ENCODE assay signal across 18 cellular contexts in the genomic region with DNA sequence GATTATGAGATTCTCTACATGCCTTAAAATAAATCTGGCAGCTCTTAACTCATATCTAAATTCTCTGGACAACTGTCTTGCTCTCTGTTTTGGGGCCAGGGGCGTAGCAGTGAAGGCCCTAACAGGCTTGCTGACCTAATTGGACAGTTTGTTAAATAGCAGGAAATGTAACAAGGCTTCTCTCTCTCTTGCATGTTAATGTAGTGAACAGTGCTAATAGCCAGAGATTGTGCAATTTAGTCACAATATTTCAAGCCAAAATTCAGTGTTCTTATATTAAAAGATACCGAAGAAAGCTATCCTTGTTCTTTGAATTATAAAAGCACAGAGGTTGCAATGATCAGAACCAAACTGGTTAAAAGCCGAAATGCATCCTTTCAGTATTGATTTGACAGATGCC. TPM values are rescaled to one million over a fixed set of nuclear protein-coding genes. Genes with fewer than 3 reads are reported as not detected.
DNase-seq lines count a peak whose midpoint lies in the region; TF ChIP-seq lines count a peak whose summit lies in the region.
"Had no signal": no experiment of that assay in that cellular context is flagged by ENCODE, and none has a peak within 500 bp of the region (broad histone marks: within the 10 kb centered on the region; RNA-seq: fewer than 3 reads in every experiment).

No MANE protein-coding gene starts in this region.

- H3K27ac Mint-ChIP-seq in progenitor cell of endocrine pancreas (no peak overlapping the region), chondrocyte (ENCODE audit: unreplicated experiment) (no peak overlapping the region)
- H3K27ac Mint-ChIP-seq: activated naive CD4-positive, alpha-beta T cell treated with anti-CD3 and anti-CD28 coated beads for 36 hours had no signal

- H3K27me3 Mint-ChIP-seq in progenitor cell of endocrine pancreas (peaks cover 14% of the 10 kb centered on the region), chondrocyte (ENCODE audit: low read depth) (no peaks in the 10 kb centered on the region)

- H3K27me3 ChIP-seq in dorsolateral prefrontal cortex: no peaks in the 10 kb centered on the region
- H3K27me3 ChIP-seq: SJCRH30 had no signal

- intact Hi-C loops in dorsolateral prefrontal cortex (cut with DNase I): loop anchor here in 1 of 2 donors (5.0 to 10.0 kb wide), 2 partner anchors 155 to 342 kb away; no protein-coding TSS in a partner anchor

- peak overlapping the region in 43 of 59 donors; percentile 0 to 91 (median 76) for H3K4me3 ChIP-seq in dorsolateral prefrontal cortex
- H3K4me3 ChIP-seq: SJCRH30 had no signal

- DNase-seq in NOMO-1 treated with DMSO at 0.1 percent for 48 hours (lab: John Stamatoyannopoulos, UW; ENCODE audit: unreplicated experiment) (peak; percentile 26), NOMO-1 treated with dmso at 0.1 percent for 144 hours (lab: John Stamatoyannopoulos, UW; ENCODE audit: unreplicated experiment) (no peak), MV-4-11 (lab: John Stamatoyannopoulos, UW) (peak; percentile 7), dorsolateral prefrontal cortex (no peak), progenitor cell of endocrine pancreas (ENCODE audit: low spot score, unreplicated experiment) (no peak), chondrocyte (ENCODE audit: low spot score) (no peak), NCI-H446 treated with DMSO at 0.1 percent for 48 hours (lab: John Stamatoyannopoulos, UW) (no peak), cerebellar nuclear complex (lab: John Stamatoyannopoulos, UW) (no peak)
- DNase-seq: activated CD4-positive, alpha-beta T cell treated with anti-CD3 and anti-CD28 coated beads for 48 hours; activated CD8-positive, alpha-beta memory T cell treated with anti-CD3 and anti-CD28 coated beads, Interleukin-2, amount 50 U/mL, for 48 hours; activated naive CD4-positive, alpha-beta T cell treated with anti-CD3 and anti-CD28 coated beads for 36 hours; hypothalamus; NCI-H1417; posterior cingulate gyrus; SJCRH30; stimulated activated naive CD4-positive, alpha-beta T cell; trophoblast cell had no signal

- H3K4me1 Mint-ChIP-seq in progenitor cell of endocrine pancreas (ENCODE audit: low read depth): peaks cover 23% of the 10 kb centered on the region
- H3K4me1 Mint-ChIP-seq in chondrocyte (ENCODE audit: low read depth): peaks cover 36% of the 10 kb centered on the region

- no peak for TF ChIP-seq CTCF in dorsolateral prefrontal cortex (IDR thresholded peaks at IDR 0.05 in 54 of 56, conservative IDR thresholded peaks at IDR 0.05 in 2 of 56; ENCODE audit: low read depth in 1 of 56, partially characterized antibody in 56 of 56)
- no peak for TF ChIP-seq CTCF in progenitor cell of endocrine pancreas (IDR thresholded peaks at IDR 0.05; ENCODE audit: unreplicated experiment)
- TF ChIP-seq CTCF in chondrocyte (IDR thresholded peaks at IDR 0.05): no peak

- peak overlapping the region in 44 of 59 donors; percentile 4 to 99 (median 70) for H3K27ac ChIP-seq in dorsolateral prefrontal cortex
- H3K27ac ChIP-seq: SJCRH30 had no signal

- H3K9me3 Mint-ChIP-seq in progenitor cell of endocrine pancreas (ENCODE audit: low read depth) (no peaks in the 10 kb centered on the region), chondrocyte (ENCODE audit: low read depth) (no peaks in the 10 kb centered on the region)

- H3K36me3 Mint-ChIP-seq in progenitor cell of endocrine pancreas (ENCODE audit: insufficient read depth): peaks cover 11% of the 10 kb centered on the region
- no peaks in the 10 kb centered on the region for H3K36me3 Mint-ChIP-seq in chondrocyte (ENCODE audit: low read depth)

- peak overlapping the region; percentile 5 for H3K4me3 Mint-ChIP-seq in progenitor cell of endocrine pancreas (ENCODE audit: low read depth)
- no peak overlapping the region for H3K4me3 Mint-ChIP-seq in chondrocyte (ENCODE audit: unreplicated experiment)

RNA-seq across cellular contexts. Expression of a gene that starts 3.0 kb away (rescaled TPM):
- 10 to 100 TPM in 20 of 120 experiments, 1 to 10 TPM in 100; 4.8 to 20.2 (median 8.0) TPM for total RNA-seq in dorsolateral prefrontal cortex
- 5.2 and 5.3 TPM in 2 replicates for total RNA-seq in progenitor cell of endocrine pancreas
- total RNA-seq in chondrocyte: 5.5 to 6.0 TPM (median 5.8 TPM) in 3 replicates

RNA-seq across cellular contexts. Expression of a gene that starts 3.0 kb away (rescaled TPM):
- total RNA-seq in dorsolateral prefrontal cortex (100 to 1,000 TPM in 68 of 120 experiments, 10 to 100 TPM in 52; 61.3 to 145 (median 103) TPM), progenitor cell of endocrine pancreas (18.0 and 23.7 TPM in 2 replicates), chondrocyte (12.7 to 14.0 TPM (median 13.7 TPM) in 3 replicates)

RNA-seq across cellular contexts. Expression of a gene that starts 3.7 kb away (rescaled TPM):
- total RNA-seq in dorsolateral prefrontal cortex: 10 to 100 TPM in 66 of 120 experiments, 1 to 10 TPM in 54; 4.1 to 21.0 (median 10.6) TPM
- total RNA-seq in progenitor cell of endocrine pancreas: 1.4 and 2.2 TPM in 2 replicates
- total RNA-seq in chondrocyte: 1.5 to 2.5 TPM (median 1.9 TPM) in 3 replicates

RNA-seq across cellular contexts. Expression of a gene that starts 21.1 kb away (rescaled TPM):
- 10 to 100 TPM in 19 of 120 experiments, 1 to 10 TPM in 101; 2.0 to 19.0 (median 6.6) TPM for total RNA-seq in dorsolateral prefrontal cortex
- 13.4 and 17.1 TPM in 2 replicates for total RNA-seq in progenitor cell of endocrine pancreas
- total RNA-seq in chondrocyte: not detected in 3 replicates
- total RNA-seq: A172 had no signal

Comparison
In these comparisons a context has a peak if more than half of its experiments do, and no peak if none do; other contexts are left out.
1. DNase-seq: peak in NOMO-1 treated with DMSO at 0.1 percent for 48 hours (single experiment) and MV-4-11 (single experiment); none in NOMO-1 treated with dmso at 0.1 percent for 144 hours (single experiment), dorsolateral prefrontal cortex (0 of 10), progenitor cell of endocrine pancreas (single experiment), chondrocyte (single experiment), NCI-H446 treated with DMSO at 0.1 percent for 48 hours (single experiment) and cerebellar nuclear complex (0 of 2).